Comparison of ENCODE assay signal across 8 cellular contexts in the genomic region with DNA sequence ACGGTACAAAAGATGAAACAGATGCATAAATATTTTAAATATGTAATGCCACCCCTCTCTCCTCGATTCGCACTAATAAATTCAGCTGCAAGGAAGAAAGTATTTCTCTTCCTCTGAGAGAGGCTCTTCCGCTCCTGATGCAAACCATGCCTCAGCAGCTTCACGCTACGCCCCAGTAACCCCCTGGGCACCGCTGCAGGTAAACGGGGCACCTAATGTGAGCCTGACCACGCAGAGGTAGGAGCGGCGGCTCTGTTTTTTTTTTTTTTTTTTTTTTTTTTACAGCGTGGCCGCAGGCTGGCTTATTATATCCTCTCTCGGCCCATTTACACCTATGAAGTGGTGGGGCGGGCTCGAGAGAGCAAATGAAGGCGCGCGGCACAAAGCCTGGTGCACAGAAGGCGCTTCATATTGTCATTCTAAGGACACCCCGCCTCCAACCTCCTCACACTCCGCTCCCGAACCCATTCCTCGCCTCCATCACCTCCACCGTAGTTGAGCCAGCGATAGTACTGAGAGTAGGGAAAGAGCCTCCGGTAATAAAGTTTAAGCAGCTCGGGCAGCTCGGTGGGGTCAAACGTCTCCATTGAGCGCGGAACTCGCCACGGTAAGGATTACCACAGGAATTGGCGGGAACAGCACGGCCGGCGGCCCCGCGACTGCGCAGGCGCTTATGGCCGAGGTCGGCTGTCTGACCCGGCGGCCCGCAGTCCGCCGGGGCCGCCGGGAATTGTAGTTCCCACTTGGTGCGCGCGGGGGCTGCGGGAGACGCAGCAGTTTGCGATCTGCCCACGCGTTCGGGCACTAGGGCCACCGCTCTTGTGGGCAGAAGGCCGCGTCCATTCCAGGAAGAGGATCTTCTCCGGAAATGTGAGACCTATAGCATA. TPM values are rescaled to one million over a fixed set of nuclear protein-coding genes. Genes with fewer than 3 reads are reported as not detected.
A peak's percentile ranks its signal among the peaks of the same experiment; 100 is the strongest.
DNase-seq lines count a peak whose midpoint lies in the region; ATAC-seq and TF ChIP-seq lines count a peak whose summit lies in the region.

Gene PRIM1, minus strand, starts transcription at position 612 of the 887 bp plus-strand sequence. Its CDS starts 25 bp downstream, at position 587.

- peak within 1 kb of the TSS; percentile 82 for H3K27ac ChIP-seq in CD4-positive, alpha-beta memory T cell (ENCODE audit: low read depth, low read length)
- H3K27ac ChIP-seq in lung (ENCODE audit: low read depth in 1 of 2, low read length in 1 of 2): peak within 1 kb of the TSS in 1 of 2 donors; percentile 68

- H3K27me3 Mint-ChIP-seq in CD4-positive, alpha-beta memory T cell: no peaks in the 10 kb centered on the region
- no peaks in the 10 kb centered on the region for H3K27me3 Mint-ChIP-seq in activated CD4-positive, alpha-beta memory T cell treated with anti-CD3 and anti-CD28 coated beads for 36 hours

- WGBS in lung, 2 donors: 0 to 1% methylated on average over 63 to 64 of the region's 64 CpGs

- ATAC-seq in GM19455 (IDR thresholded peaks at IDR 0.05; ENCODE audit: unreplicated experiment) (peak; percentile 68), lung (ENCODE audit: insufficient read depth, low FRiP score) (peak; percentile 92)

- peaks cover 20 to 43% (median 28%) of the 10 kb centered on the region in 4 donors for H3K4me1 Mint-ChIP-seq in CD4-positive, alpha-beta memory T cell
- H3K4me1 Mint-ChIP-seq in activated CD4-positive, alpha-beta memory T cell treated with anti-CD3 and anti-CD28 coated beads for 36 hours (ENCODE audit: low read depth): peaks cover 32% of the 10 kb centered on the region

- intact Hi-C loops in CD4-positive, alpha-beta memory T cell (cut with micrococcal nuclease): loop anchor here (1.0 to 10.0 kb wide), 4 partner anchors 27 to 483 kb away; partner anchors contain the start of genes NACA and PTGES3
- intact Hi-C loops in activated CD4-positive, alpha-beta memory T cell treated with anti-CD3 and anti-CD28 coated beads for 36 hours (cut with micrococcal nuclease): loop anchor here (1.0 to 5.0 kb wide), 4 partner anchors 27 to 430 kb away; partner anchors contain the start of gene NACA

- peak; percentile 80 to 83 (median 82) for DNase-seq in CD4-positive, alpha-beta memory T cell
- DNase-seq in HK-2 (ENCODE audit: unreplicated experiment) (peak; percentile 88), NCI-H774 (lab: John Stamatoyannopoulos, UW) (peak; percentile 95), ecto neural progenitor cell (ENCODE audit: low spot score) (peak; percentile 96), lung (ENCODE audit: low spot score) (peak; percentile 84)
- peak; percentile 94 for DNase-seq in activated CD4-positive, alpha-beta memory T cell treated with anti-CD3 and anti-CD28 coated beads for 36 hours
- peak; percentile 30 to 74 (median 65) for DNase-seq in stimulated activated CD4-positive, alpha-beta T cell treated with anti-CD3 and anti-CD28 coated beads, TNF-alpha, amount 100 ng/mL, for 1 hour (ENCODE audit: low read depth in 3 of 3, low spot score in 1 of 3)

- peaks cover 22 to 33% of the 10 kb centered on the region in 2 donors for H3K36me3 Mint-ChIP-seq in CD4-positive, alpha-beta memory T cell
- peaks cover 36% of the 10 kb centered on the region for H3K36me3 Mint-ChIP-seq in activated CD4-positive, alpha-beta memory T cell treated with anti-CD3 and anti-CD28 coated beads for 36 hours

- no peaks in the 10 kb centered on the region for H3K9me3 Mint-ChIP-seq in CD4-positive, alpha-beta memory T cell
- H3K9me3 Mint-ChIP-seq in activated CD4-positive, alpha-beta memory T cell treated with anti-CD3 and anti-CD28 coated beads for 36 hours: no peaks in the 10 kb centered on the region

- CTCF ChIA-PET in CD4-positive, alpha-beta memory T cell (lab: Charles Lee; ENCODE audit: partially characterized antibody): interaction anchor here (0.7 to 1.6 kb wide), 4 partner anchors 236 to 544 kb away, joined by 3 to 5 read pairs (median 4); no protein-coding TSS in a partner anchor
- CTCF ChIA-PET in activated CD4-positive, alpha-beta memory T cell treated with anti-CD3 and anti-CD28 coated beads for 36 hours (lab: Charles Lee): interaction anchor here (0.7 to 4.2 kb wide), 6 partner anchors 115 to 360 kb away, joined by 3 to 29 read pairs (median 4); partner anchors contain the start of gene STAT6

- no peaks in the 10 kb centered on the region for H3K9me3 ChIP-seq in CD4-positive, alpha-beta memory T cell (ENCODE audit: control insufficient read depth in 1 of 2, low read length in 2 of 2)
- H3K9me3 ChIP-seq in lung (ENCODE audit: control insufficient read depth in 2 of 2, insufficient read depth in 1 of 2, low read length in 1 of 2): no peaks in the 10 kb centered on the region

- POLR2A ChIA-PET in CD4-positive, alpha-beta memory T cell (lab: Charles Lee; ENCODE audit: partially characterized antibody): interaction anchor here (0.6 to 3.9 kb wide), 15 partner anchors 9 to 678 kb away, joined by 3 to 30 read pairs (median 4); partner anchors contain the start of genes NACA, PTGES3 and STAT6
- POLR2A ChIA-PET in activated CD4-positive, alpha-beta memory T cell treated with anti-CD3 and anti-CD28 coated beads for 36 hours (lab: Charles Lee): interaction anchor here (0.5 to 2.5 kb wide), 5 partner anchors 26 to 778 kb away, joined by 3 to 12 read pairs (median 4); partner anchors contain the start of genes NACA and PTGES3

- H3K4me3 ChIP-seq in CD4-positive, alpha-beta memory T cell (ENCODE audit: low read length in 2 of 2): peak within 1 kb of the TSS; percentile 80 to 92
- H3K4me3 ChIP-seq in lung: peak within 1 kb of the TSS; percentile 78

- H3K4me1 ChIP-seq in CD4-positive, alpha-beta memory T cell (ENCODE audit: insufficient read depth, low read length): peaks cover 10% of the 10 kb centered on the region
- no peaks in the 10 kb centered on the region for H3K4me1 ChIP-seq in lung (ENCODE audit: control insufficient read depth in 2 of 2, insufficient read depth in 2 of 2, low read length in 2 of 2)

- H3K27me3 ChIP-seq in CD4-positive, alpha-beta memory T cell (ENCODE audit: insufficient read depth, low read length): no peaks in the 10 kb centered on the region
- H3K27me3 ChIP-seq in lung (ENCODE audit: control insufficient read depth, insufficient read depth): no peaks in the 10 kb centered on the region

- TF ChIP-seq CTCF in lung (IDR thresholded peaks at IDR 0.05; ENCODE audit: control extremely low read depth, extremely low read depth): no peak

- H3K4me3 Mint-ChIP-seq in CD4-positive, alpha-beta memory T cell: peak within 1 kb of the TSS; percentile 96 to 99 (median 98)
- H3K4me3 Mint-ChIP-seq in activated CD4-positive, alpha-beta memory T cell treated with anti-CD3 and anti-CD28 coated beads for 36 hours: peak within 1 kb of the TSS; percentile 99

- peak within 1 kb of the TSS; percentile 94 to 98 (median 96) for H3K27ac Mint-ChIP-seq in CD4-positive, alpha-beta memory T cell
- peak within 1 kb of the TSS; percentile 99 for H3K27ac Mint-ChIP-seq in activated CD4-positive, alpha-beta memory T cell treated with anti-CD3 and anti-CD28 coated beads for 36 hours

- H3K36me3 ChIP-seq in CD4-positive, alpha-beta memory T cell (ENCODE audit: insufficient read depth, low read length): peaks cover 7% of the 10 kb centered on the region
- H3K36me3 ChIP-seq in lung (ENCODE audit: control insufficient read depth in 2 of 2, insufficient read depth in 2 of 2, low read length in 2 of 2): peaks cover 0 to 2% of the 10 kb centered on the region in 2 donors

RNA-seq across cellular contexts. Expression of gene PRIM1, which starts in this region (rescaled TPM):
- total RNA-seq in CD4-positive, alpha-beta memory T cell: 10 to 100 TPM; 30.2 to 34.3 TPM
- polyA plus RNA-seq in CD4-positive, alpha-beta memory T cell: 10 to 100 TPM; 45.0 to 46.9 TPM
- total RNA-seq in activated CD4-positive, alpha-beta memory T cell treated with anti-CD3 and anti-CD28 coated beads for 36 hours: 10 to 100 TPM; 74.5 to 75.3 TPM
- 1 to 10 TPM; 5.5 to 9.9 TPM for total RNA-seq in lung
- polyA plus RNA-seq in lung: 1 to 10 TPM; 3.1 to 4.4 TPM

Comparison
In these comparisons a context has a peak if more than half of its experiments do, and no peak if none do; other contexts are left out.
1. RNA of gene PRIM1 (polyA plus RNA-seq): 45.0 to 46.9 TPM in CD4-positive, alpha-beta memory T cell; 3.1 to 4.4 TPM in lung; every median in the first group is over 4 times any median in the second.
2. Peak in every context shown above with its lines, with median percentiles within 50 percentile points of each other: DNase-seq.